Comparison of ENCODE assay signal across 28 cellular contexts in genomic region chr2:106115665-106116064, GRCh38.
DNase-seq lines count a peak whose midpoint lies in the region; ATAC-seq, FAIRE-seq and TF ChIP-seq lines count a peak whose summit lies in the region.
"Had no signal": no experiment of that assay in that cellular context is flagged by ENCODE, and none has a peak within 500 bp of the region (broad histone marks: within the 10 kb centered on the region; RNA-seq: fewer than 3 reads in every experiment).

No MANE protein-coding gene starts in this region.

- peak overlapping the region; percentile 38 to 68 for H3K27ac Mint-ChIP-seq in activated naive CD4-positive, alpha-beta T cell treated with anti-CD3 and anti-CD28 coated beads, Interleukin-2, amount 50 U/mL, for 72 hours
- no peak overlapping the region for H3K27ac Mint-ChIP-seq in activated naive CD4-positive, alpha-beta T cell treated with anti-CD3 and anti-CD28 coated beads, Interleukin-2, amount 10 ng/mL, durations not matched to agents 7 days and 5 days
- H3K27ac Mint-ChIP-seq: neural progenitor cell had no signal

- H3K9me3 ChIP-seq in HCT116 (ENCODE audit: control insufficient read depth in 1 of 2, insufficient read depth in 1 of 2, low read depth in 1 of 2, low read length in 2 of 2) = no peaks in the 10 kb centered on the region
- H3K9me3 ChIP-seq in K562 (replicated peaks; ENCODE audit: control insufficient read depth, insufficient read depth, low read depth, low read length) = no peaks in the 10 kb centered on the region
- no peaks in the 10 kb centered on the region for H3K9me3 ChIP-seq in skeletal muscle tissue (ENCODE audit: control insufficient read depth in 3 of 3, low read length in 3 of 3)
- H3K9me3 ChIP-seq in BE2C = no peaks in the 10 kb centered on the region
- H3K9me3 ChIP-seq: pancreas, spleen, tibial artery had no signal

- no peak overlapping the region for H2AFZ ChIP-seq in HCT116 (ENCODE audit: low read depth, low read length, poor library complexity, severe bottlenecking)
- H2AFZ ChIP-seq in K562 (ENCODE audit: low read depth, low read length) = no peak overlapping the region
- H2AFZ ChIP-seq: neural progenitor cell had no signal

- BruUV-seq in HCT116 (replicated peaks; lab: Mats Ljungman, UMichigan) (no TSS peak), K562 (replicated peaks; lab: Mats Ljungman, UMichigan) (no TSS peak)

- FAIRE-seq in K562 (lab: Jason Lieb, UNC) = no peak
- FAIRE-seq: pancreas had no signal

- RAD21 ChIA-PET in HCT116 (lab: Charles Lee; ENCODE audit: low non-redundant PET in 1 of 2, low total read pairs in 2 of 2, uncharacterized antibody in 2 of 2, unreplicated experiment in 2 of 2) = no interaction called here

- H3K4me3 ChIP-seq in HCT116 (replicated peaks in 1 of 2; ENCODE audit: low read depth in 1 of 2, low read length in 2 of 2) (peak overlapping the region in 1 of 2 experiments; percentile 20; a peak in 1 of 4 replicates), K562 (no peak overlapping the region), skeletal muscle tissue (ENCODE audit: low read length in 3 of 3) (no peak overlapping the region), BE2C (ENCODE audit: low read depth, low read length) (no peak overlapping the region)
- H3K4me3 ChIP-seq: cardiac muscle cell, neural progenitor cell, pancreas, spleen, tibial artery had no signal

- no peaks in the 10 kb centered on the region for H3K9me3 Mint-ChIP-seq in activated naive CD4-positive, alpha-beta T cell treated with anti-CD3 and anti-CD28 coated beads, Interleukin-2, amount 50 U/mL, for 72 hours
- no peaks in the 10 kb centered on the region for H3K9me3 Mint-ChIP-seq in activated naive CD4-positive, alpha-beta T cell treated with anti-CD3 and anti-CD28 coated beads, Interleukin-2, amount 10 ng/mL, durations not matched to agents 7 days and 5 days
- H3K9me3 Mint-ChIP-seq: immature natural killer cell, neural progenitor cell had no signal

- no peaks in the 10 kb centered on the region for H3K9me1 ChIP-seq in K562 (ENCODE audit: control insufficient read depth, insufficient read depth, low read length)

- no peak for TF ChIP-seq CTCF in HCT116 (IDR thresholded peaks at IDR 0.05 in 2 of 3, conservative IDR thresholded peaks at IDR 0.05 in 1 of 3; ENCODE audit: borderline replicate concordance in 1 of 3, insufficient read depth in 1 of 3, low read depth in 2 of 3, low read length in 2 of 3)
- TF ChIP-seq CTCF in K562 (IDR thresholded peaks at IDR 0.05 in 2 of 3, conservative IDR thresholded peaks at IDR 0.05 in 1 of 3; ENCODE audit: insufficient read depth in 2 of 3, low read depth in 1 of 3, low read length in 3 of 3) = no peak
- no peak for TF ChIP-seq CTCF in BE2C (IDR thresholded peaks at IDR 0.05; ENCODE audit: low read depth, low read length)

- intact Hi-C loops in HCT116 (cut with micrococcal nuclease) (loop anchor here (5.0 kb wide), 1 partner anchor 467 kb away; no protein-coding TSS in a partner anchor), K562 (cut with micrococcal nuclease) (loop anchor here (5.0 kb wide), 1 partner anchor 77 kb away; the partner anchor contains the start of gene UXS1)

- TF ChIP-seq RAD21 in HCT116 (IDR thresholded peaks at IDR 0.05; ENCODE audit: low read depth) (no peak), K562 (CRISPR knock-in tag; conservative IDR thresholded peaks at IDR 0.05 in 1 of 2, IDR thresholded peaks at IDR 0.05 in 1 of 2) (no peak)

- no peaks in the 10 kb centered on the region for H3K9me2 ChIP-seq in HCT116 (ENCODE audit: insufficient read depth)

- peaks cover 6% of the 10 kb centered on the region; the same call in 1 of the 2 replicates for H3K79me2 ChIP-seq in HCT116 (ENCODE audit: insufficient read depth, low read length)
- 0 out of 3 replicates have a peak, but pooled peaks cover 2% of the 10 kb centered on the region for H3K79me2 ChIP-seq in K562 (ENCODE audit: control insufficient read depth, insufficient read depth, low read length)

- no peak for DNase-seq in activated naive CD4-positive, alpha-beta T cell treated with anti-CD3 and anti-CD28 coated beads, Interleukin-2, amount 50 U/mL, for 72 hours (ENCODE audit: low spot score in 2 of 2)
- DNase-seq in activated naive CD4-positive, alpha-beta T cell treated with anti-CD3 and anti-CD28 coated beads, Interleukin-2, amount 10 ng/mL, durations not matched to agents 7 days and 5 days = no peak
- DNase-seq in HCT116 (ENCODE audit: low read depth, low spot score) = no peak
- peak in 1 of 4 experiments; percentile 9 for DNase-seq in K562 (ENCODE audit: extremely low read depth in 1 of 4, low spot score in 3 of 4)
- DNase-seq in H4 (ENCODE audit: low spot score) = no peak
- DNase-seq in BE2C = no peak
- DNase-seq: activated CD4-positive, alpha-beta T cell treated with anti-CD3 and anti-CD28 coated beads, Interleukin-2, amount 50 U/mL, for 4 hours; activated CD4-positive, CD25-positive, alpha-beta regulatory T cell; activated CD8-positive, alpha-beta memory T cell treated with anti-CD3 and anti-CD28 coated beads, Interleukin-2, amount 50 U/mL, for 48 hours; activated effector memory CD4-positive, alpha-beta T cell treated with Interleukin-2 at 50 U/mL for 16 hours; cortex of kidney; DMS79; effector memory CD4-positive, alpha-beta T cell; GDM1; immature natural killer cell; left colon; NCI-H1436 treated with DMSO at 0.1 percent for 48 hours; NCI-H2107; NCI-H748 treated with DMSO at 0.1 percent for 48 hours; pancreas; spleen; stimulated activated CD4-positive, alpha-beta T cell treated with anti-CD3 and anti-CD28 coated beads, Interleukin-2, amount 100 ng/mL, for 24 hours; T-helper 1 cell; tibial artery had no signal

- H3K9ac ChIP-seq in HCT116 (ENCODE audit: low read length) (no peak overlapping the region), K562 (ENCODE audit: insufficient read depth in 1 of 2, low read depth in 2 of 2, low read length in 2 of 2) (no peak overlapping the region), skeletal muscle tissue (ENCODE audit: low read depth in 1 of 3, low read length in 3 of 3) (no peak overlapping the region)
- H3K9ac ChIP-seq: neural progenitor cell had no signal

- POLR2A ChIA-PET in HCT116 (lab: Charles Lee) = no interaction called here
- POLR2A ChIA-PET in K562 (lab: Yijun Ruan, JAX) = interaction anchor here (0.5 to 1.2 kb wide), 4 partner anchors 10 to 446 kb away, joined by 3 to 6 read pairs (median 4); no protein-coding TSS in a partner anchor

- H3K4me3 Mint-ChIP-seq in activated naive CD4-positive, alpha-beta T cell treated with anti-CD3 and anti-CD28 coated beads, Interleukin-2, amount 10 ng/mL, durations not matched to agents 7 days and 5 days = no peak overlapping the region
- H3K4me3 Mint-ChIP-seq: immature natural killer cell, neural progenitor cell had no signal

- H3K27me3 Mint-ChIP-seq in activated naive CD4-positive, alpha-beta T cell treated with anti-CD3 and anti-CD28 coated beads, Interleukin-2, amount 10 ng/mL, durations not matched to agents 7 days and 5 days = no peaks in the 10 kb centered on the region

- no peak for TF ChIP-seq POLR2A in HCT116 (IDR thresholded peaks at IDR 0.05; ENCODE audit: borderline replicate concordance, extremely low read depth, insufficient read depth, insufficient read length)
- no peak for TF ChIP-seq POLR2A in K562 (conservative IDR thresholded peaks at IDR 0.05)

- H3K4me2 ChIP-seq in HCT116 (ENCODE audit: low read length) = peak overlapping the region; percentile 69
- H3K4me2 ChIP-seq in K562 (ENCODE audit: insufficient read depth, low read length) = peak overlapping the region; percentile 6; the same call in 1 of the 2 replicates
- H3K4me2 ChIP-seq: neural progenitor cell had no signal

- peaks cover 5 to 7% of the 10 kb centered on the region in 2 experiments; a peak in 3 of 4 replicates for H3K36me3 ChIP-seq in HCT116 (ENCODE audit: control insufficient read depth in 1 of 2, insufficient read depth in 2 of 2, low read length in 2 of 2)
- H3K36me3 ChIP-seq in K562 (ENCODE audit: control insufficient read depth, insufficient read depth, low read length) = peaks cover 54% of the 10 kb centered on the region
- peaks cover 15 to 27% (median 20%) of the 10 kb centered on the region in 3 donors for H3K36me3 ChIP-seq in skeletal muscle tissue (ENCODE audit: control insufficient read depth in 3 of 3, insufficient read depth in 3 of 3, low read length in 3 of 3)
- no peaks in the 10 kb centered on the region for H3K36me3 ChIP-seq in BE2C
- H3K36me3 ChIP-seq: cardiac muscle cell, neural progenitor cell had no signal

- no peak for ATAC-seq in activated naive CD4-positive, alpha-beta T cell treated with anti-CD3 and anti-CD28 coated beads, Interleukin-2, amount 50 U/mL, for 72 hours
- ATAC-seq in HCT116 (no peak), K562 (peak; percentile 8; the same call in 1 of the 3 replicates), GM18502 (IDR thresholded peaks at IDR 0.05; ENCODE audit: poor library complexity, unreplicated experiment) (no peak)
- ATAC-seq: left colon, pancreas had no signal

- H3K4me1 ChIP-seq in HCT116 (ENCODE audit: control insufficient read depth in 1 of 2, insufficient read depth in 2 of 2, low read length in 2 of 2) = peaks cover 15 to 54% of the 10 kb centered on the region in 2 experiments
- peaks cover 13 to 25% of the 10 kb centered on the region in 2 experiments; a peak in 4 of 5 replicates for H3K4me1 ChIP-seq in K562 (replicated peaks in 1 of 2; ENCODE audit: control insufficient read depth in 2 of 2, insufficient read depth in 2 of 2, low read length in 2 of 2)
- H3K4me1 ChIP-seq in skeletal muscle tissue (ENCODE audit: control insufficient read depth in 3 of 3, insufficient read depth in 3 of 3, low read length in 3 of 3) = peaks cover 15 to 40% (median 34%) of the 10 kb centered on the region in 3 donors
- H3K4me1 ChIP-seq in BE2C = no peaks in the 10 kb centered on the region
- H3K4me1 ChIP-seq: spleen, tibial artery had no signal

- H3K27ac ChIP-seq in HCT116 (ENCODE audit: low read depth, low read length) (no peak overlapping the region), K562 (ENCODE audit: extremely low read depth, low read depth, low read length) (peak overlapping the region; percentile 78; the same call in 2 of the 3 replicates), skeletal muscle tissue (ENCODE audit: low read depth, low read length) (peak overlapping the region; percentile 92)
- H3K27ac ChIP-seq: cardiac muscle cell, neural progenitor cell, pancreas, spleen, tibial artery had no signal

- H3K36me3 Mint-ChIP-seq in activated naive CD4-positive, alpha-beta T cell treated with anti-CD3 and anti-CD28 coated beads, Interleukin-2, amount 50 U/mL, for 72 hours = no peaks in the 10 kb centered on the region
- H3K36me3 Mint-ChIP-seq in activated naive CD4-positive, alpha-beta T cell treated with anti-CD3 and anti-CD28 coated beads, Interleukin-2, amount 10 ng/mL, durations not matched to agents 7 days and 5 days = peaks cover 61% of the 10 kb centered on the region

- in situ Hi-C loops in K562 (cut with MboI) = no loop called here

- TF ChIP-seq EP300 in K562 (IDR thresholded peaks at IDR 0.05; ENCODE audit: low read length) = no peak

- H3K27me3 ChIP-seq in HCT116 (ENCODE audit: insufficient read depth, low read length) (no peaks in the 10 kb centered on the region), K562 (ENCODE audit: control insufficient read depth in 2 of 2, insufficient read depth in 2 of 2, low read length in 2 of 2) (no peaks in the 10 kb centered on the region), skeletal muscle tissue (ENCODE audit: control insufficient read depth in 3 of 3, insufficient read depth in 3 of 3, low read length in 3 of 3) (no peaks in the 10 kb centered on the region), BE2C (no peaks in the 10 kb centered on the region)
- H3K27me3 ChIP-seq: cardiac muscle cell, neural progenitor cell, pancreas, spleen, tibial artery had no signal

- 37% methylated on average over 4 of the region's 4 CpGs for WGBS in K562 (ENCODE audit: insufficient coverage, low coverage, missing lambda C conversion rate)

- no peaks in the 10 kb centered on the region for H3K4me1 Mint-ChIP-seq in activated naive CD4-positive, alpha-beta T cell treated with anti-CD3 and anti-CD28 coated beads, Interleukin-2, amount 10 ng/mL, durations not matched to agents 7 days and 5 days

- H4K20me1 ChIP-seq in HCT116 (ENCODE audit: insufficient read depth) = no peaks in the 10 kb centered on the region
- H4K20me1 ChIP-seq in K562 (replicated peaks; ENCODE audit: control insufficient read depth, insufficient read depth, low read length) = peaks cover 18% of the 10 kb centered on the region; the same call in 1 of the 2 replicates

- CTCF ChIA-PET in activated naive CD4-positive, alpha-beta T cell treated with anti-CD3 and anti-CD28 coated beads, Interleukin-2, amount 10 ng/mL, durations not matched to agents 7 days and 5 days (lab: Charles Lee) = interaction anchor here (1.0 kb wide), 1 partner anchor 467 kb away, joined by 3 read pairs; no protein-coding TSS in a partner anchor
- CTCF ChIA-PET in HCT116 (lab: Charles Lee) (interaction anchor here (1.2 kb wide), 1 partner anchor 427 kb away, joined by 7 read pairs; no protein-coding TSS in a partner anchor), K562 (lab: Yijun Ruan, JAX; ENCODE audit: low intra/inter-chr PET ratio) (no interaction called here)
